ENCODE assay signal across 8 cellular contexts in genomic region chr14:73696466-73697390, GRCh38. TPM values are rescaled to one million over a fixed set of nuclear protein-coding genes. Genes with fewer than 3 reads are reported as not detected.
DNase-seq lines count a peak whose midpoint lies in the region; ATAC-seq lines count a peak whose summit lies in the region.

No MANE protein-coding gene starts in this region.

- H3K9me3 Mint-ChIP-seq in activated naive CD4-positive, alpha-beta T cell treated with anti-CD3 and anti-CD28 coated beads for 36 hours: no peaks in the 10 kb centered on the region
- H3K9me3 Mint-ChIP-seq in activated naive CD4-positive, alpha-beta T cell treated with anti-CD3 and anti-CD28 coated beads, Interleukin-2, amount 10 ng/mL, durations not matched to agents 7 days and 5 days: no peaks in the 10 kb centered on the region
- no peaks in the 10 kb centered on the region for H3K9me3 Mint-ChIP-seq in activated CD4-positive, alpha-beta memory T cell treated with anti-CD3 and anti-CD28 coated beads for 36 hours

- POLR2A ChIA-PET in activated CD4-positive, alpha-beta memory T cell treated with anti-CD3 and anti-CD28 coated beads for 36 hours (lab: Charles Lee): interaction anchor here (2.0 kb wide), 1 partner anchor 16 kb away, joined by 9 read pairs; no protein-coding TSS in a partner anchor

- H3K4me1 Mint-ChIP-seq in activated naive CD4-positive, alpha-beta T cell treated with anti-CD3 and anti-CD28 coated beads for 36 hours (ENCODE audit: low read depth): peaks cover 44% of the 10 kb centered on the region
- peaks cover 10% of the 10 kb centered on the region for H3K4me1 Mint-ChIP-seq in activated naive CD4-positive, alpha-beta T cell treated with anti-CD3 and anti-CD28 coated beads, Interleukin-2, amount 10 ng/mL, durations not matched to agents 7 days and 5 days
- H3K4me1 Mint-ChIP-seq in activated CD4-positive, alpha-beta memory T cell treated with anti-CD3 and anti-CD28 coated beads for 36 hours (ENCODE audit: low read depth): peaks cover 38% of the 10 kb centered on the region

- no peaks in the 10 kb centered on the region for H3K27me3 Mint-ChIP-seq in activated naive CD4-positive, alpha-beta T cell treated with anti-CD3 and anti-CD28 coated beads for 36 hours (ENCODE audit: low read depth)
- no peaks in the 10 kb centered on the region for H3K27me3 Mint-ChIP-seq in activated naive CD4-positive, alpha-beta T cell treated with anti-CD3 and anti-CD28 coated beads, Interleukin-2, amount 10 ng/mL, durations not matched to agents 7 days and 5 days
- H3K27me3 Mint-ChIP-seq in activated CD4-positive, alpha-beta memory T cell treated with anti-CD3 and anti-CD28 coated beads for 36 hours: no peaks in the 10 kb centered on the region

- peak overlapping the region; percentile 29 for H3K4me3 Mint-ChIP-seq in activated naive CD4-positive, alpha-beta T cell treated with anti-CD3 and anti-CD28 coated beads for 36 hours
- no peak overlapping the region for H3K4me3 Mint-ChIP-seq in activated naive CD4-positive, alpha-beta T cell treated with anti-CD3 and anti-CD28 coated beads, Interleukin-2, amount 10 ng/mL, durations not matched to agents 7 days and 5 days
- H3K4me3 Mint-ChIP-seq in activated CD4-positive, alpha-beta memory T cell treated with anti-CD3 and anti-CD28 coated beads for 36 hours: peak overlapping the region; percentile 55

- no peak for DNase-seq in activated naive CD4-positive, alpha-beta T cell treated with anti-CD3 and anti-CD28 coated beads for 36 hours
- DNase-seq in activated naive CD4-positive, alpha-beta T cell treated with anti-CD3 and anti-CD28 coated beads, Interleukin-2, amount 10 ng/mL, durations not matched to agents 7 days and 5 days: no peak
- no peak for DNase-seq in activated CD4-positive, alpha-beta memory T cell treated with anti-CD3 and anti-CD28 coated beads for 36 hours
- DNase-seq in stimulated activated naive CD8-positive, alpha-beta T cell treated with anti-CD3 and anti-CD28 coated beads, Interleukin-15, Interleukin-2, amounts not matched to agents 100 U/mL and 50 U/mL, for 24 hours: no peak
- DNase-seq in NCI-H1092 treated with DMSO at 0.1 percent for 48 hours (lab: John Stamatoyannopoulos, UW) (no peak), putamen (ENCODE audit: low spot score) (no peak), middle frontal gyrus (ENCODE audit: extremely low spot score, low spot score) (no peak)

- CTCF ChIA-PET in activated naive CD4-positive, alpha-beta T cell treated with anti-CD3 and anti-CD28 coated beads for 36 hours (lab: Charles Lee): no interaction called here
- CTCF ChIA-PET in activated naive CD4-positive, alpha-beta T cell treated with anti-CD3 and anti-CD28 coated beads, Interleukin-2, amount 10 ng/mL, durations not matched to agents 7 days and 5 days (lab: Charles Lee): no interaction called here
- CTCF ChIA-PET in activated CD4-positive, alpha-beta memory T cell treated with anti-CD3 and anti-CD28 coated beads for 36 hours (lab: Charles Lee): interaction anchor here (0.6 to 1.1 kb wide), 3 partner anchors 31 to 91 kb away, joined by 3 read pairs; no protein-coding TSS in a partner anchor

- peak overlapping the region; percentile 86 for H3K27ac Mint-ChIP-seq in activated naive CD4-positive, alpha-beta T cell treated with anti-CD3 and anti-CD28 coated beads for 36 hours
- no peak overlapping the region for H3K27ac Mint-ChIP-seq in activated naive CD4-positive, alpha-beta T cell treated with anti-CD3 and anti-CD28 coated beads, Interleukin-2, amount 10 ng/mL, durations not matched to agents 7 days and 5 days
- peak overlapping the region; percentile 86 for H3K27ac Mint-ChIP-seq in activated CD4-positive, alpha-beta memory T cell treated with anti-CD3 and anti-CD28 coated beads for 36 hours

- H3K36me3 Mint-ChIP-seq in activated naive CD4-positive, alpha-beta T cell treated with anti-CD3 and anti-CD28 coated beads for 36 hours (ENCODE audit: low read depth): peaks cover 4% of the 10 kb centered on the region
- peaks cover 2% of the 10 kb centered on the region for H3K36me3 Mint-ChIP-seq in activated naive CD4-positive, alpha-beta T cell treated with anti-CD3 and anti-CD28 coated beads, Interleukin-2, amount 10 ng/mL, durations not matched to agents 7 days and 5 days
- peaks cover 1% of the 10 kb centered on the region for H3K36me3 Mint-ChIP-seq in activated CD4-positive, alpha-beta memory T cell treated with anti-CD3 and anti-CD28 coated beads for 36 hours

- ATAC-seq in HG02981 (IDR thresholded peaks at IDR 0.05; ENCODE audit: unreplicated experiment): peak; percentile 75
- peak; percentile 91 for ATAC-seq in stimulated activated naive CD8-positive, alpha-beta T cell treated with anti-CD3 and anti-CD28 coated beads, Interleukin-15, Interleukin-2, amounts not matched to agents 100 U/mL and 50 U/mL, for 24 hours

- intact Hi-C loops in activated naive CD4-positive, alpha-beta T cell treated with anti-CD3 and anti-CD28 coated beads for 36 hours (cut with micrococcal nuclease): loop anchor here (1.0 to 2.0 kb wide), 2 partner anchors 16 to 64 kb away; a partner anchor contains a TSS
- intact Hi-C loops in activated CD4-positive, alpha-beta memory T cell treated with anti-CD3 and anti-CD28 coated beads for 36 hours (cut with micrococcal nuclease): loop anchor here (1.0 to 2.0 kb wide), 5 partner anchors 16 to 388 kb away; partner anchors contain the start of genes ALDH6A1 and LIN52

RNA-seq across cellular contexts. Expression of gene PNMA1, which starts 17.5 kb away (rescaled TPM):
- total RNA-seq in activated naive CD4-positive, alpha-beta T cell treated with anti-CD3 and anti-CD28 coated beads for 36 hours: 10 to 100 TPM; 18.5 to 19.2 TPM
- total RNA-seq in activated CD4-positive, alpha-beta memory T cell treated with anti-CD3 and anti-CD28 coated beads for 36 hours: 10 to 100 TPM; 28.2 to 28.3 TPM

RNA-seq across cellular contexts. Expression of gene DNAL1, which starts 51.9 kb away (rescaled TPM):
- 1 to 10 TPM; 4.4 TPM for total RNA-seq in activated naive CD4-positive, alpha-beta T cell treated with anti-CD3 and anti-CD28 coated beads for 36 hours
- 1 to 10 TPM; 4.1 to 6.2 TPM for total RNA-seq in activated CD4-positive, alpha-beta memory T cell treated with anti-CD3 and anti-CD28 coated beads for 36 hours
